In genomic region chr12:47507221-47507620, GRCh38 we compare ENCODE assay signal across 19 cellular contexts.
DNase-seq lines count a peak whose midpoint lies in the region; ATAC-seq and TF ChIP-seq lines count a peak whose summit lies in the region.
"Had no signal": no experiment of that assay in that cellular context is flagged by ENCODE, and none has a peak within 500 bp of the region (broad histone marks: within the 10 kb centered on the region; RNA-seq: fewer than 3 reads in every experiment).

No MANE protein-coding gene starts in this region.

- no peak overlapping the region for H3K4me3 Mint-ChIP-seq in MCF 10A (ENCODE audit: unreplicated experiment)
- H3K4me3 Mint-ChIP-seq in stimulated activated memory B cell treated with anti-CD40 and anti-IgM and Interleukin-4, amounts not matched to agents 10 μg/mL and 1 μg/mL and 100 μg/mL, for 72 hours, result no peak overlapping the region
- H3K4me3 Mint-ChIP-seq: CD4-positive, alpha-beta T cell had no signal

- POLR2A ChIA-PET in MCF 10A (lab: Yijun Ruan, JAX), result no interaction called here

- TF ChIP-seq CTCF in mammary epithelial cell (conservative IDR thresholded peaks at IDR 0.05 in 1 of 2, IDR thresholded peaks at IDR 0.05 in 1 of 2; ENCODE audit: extremely low read depth in 1 of 2, insufficient read depth in 1 of 2, low read depth in 1 of 2, low read length in 2 of 2), result no peak
- TF ChIP-seq CTCF in MCF 10A (IDR thresholded peaks at IDR 0.05; ENCODE audit: unreplicated experiment), result no peak
- no peak for TF ChIP-seq CTCF in foreskin keratinocyte (conservative IDR thresholded peaks at IDR 0.05)
- TF ChIP-seq CTCF in colonic mucosa (IDR thresholded peaks at IDR 0.05), result no peak

- H3K9ac ChIP-seq in mammary epithelial cell (ENCODE audit: insufficient read depth, low read length), result no peak overlapping the region
- no peak overlapping the region for H3K9ac ChIP-seq in adipocyte (ENCODE audit: low read length)
- H3K9ac ChIP-seq in colonic mucosa (ENCODE audit: low read depth in 2 of 2, low read length in 2 of 2), result no peak overlapping the region
- H3K9ac ChIP-seq: KMS-11 had no signal

- ATAC-seq in foreskin keratinocyte, result no peak
- ATAC-seq in stimulated activated memory B cell treated with anti-CD40 and anti-IgM and Interleukin-4, amounts not matched to agents 10 μg/mL and 1 μg/mL and 100 μg/mL, for 72 hours, result no peak
- ATAC-seq: PC-3 had no signal

- CTCF ChIA-PET in mammary epithelial cell (lab: Charles Lee; ENCODE audit: low non-redundant PET) (no interaction called here), MCF 10A (lab: Yijun Ruan, JAX) (no interaction called here)

- H3K36me3 ChIP-seq in mammary epithelial cell (ENCODE audit: insufficient read depth, low read length), result no peaks in the 10 kb centered on the region
- no peaks in the 10 kb centered on the region for H3K36me3 ChIP-seq in adipocyte (ENCODE audit: control insufficient read depth, insufficient read depth, low read length, severe bottlenecking)
- H3K36me3 ChIP-seq in colonic mucosa, result no peaks in the 10 kb centered on the region

- H3K9me3 ChIP-seq in mammary epithelial cell (replicated peaks; ENCODE audit: insufficient read depth, low read length) (no peaks in the 10 kb centered on the region), adipocyte (ENCODE audit: control insufficient read depth, low read length) (no peaks in the 10 kb centered on the region), colonic mucosa (no peaks in the 10 kb centered on the region)
- H3K9me3 ChIP-seq: Caco-2 had no signal

- H3K27ac ChIP-seq in mammary epithelial cell (ENCODE audit: insufficient read depth, low read depth, low read length) (no peak overlapping the region), foreskin keratinocyte (no peak overlapping the region), colonic mucosa (no peak overlapping the region)
- H3K27ac ChIP-seq: KMS-11 had no signal

- no peaks in the 10 kb centered on the region for H3K36me3 Mint-ChIP-seq in MCF 10A (ENCODE audit: insufficient read depth, unreplicated experiment)
- no peaks in the 10 kb centered on the region for H3K36me3 Mint-ChIP-seq in stimulated activated memory B cell treated with anti-CD40 and anti-IgM and Interleukin-4, amounts not matched to agents 10 μg/mL and 1 μg/mL and 100 μg/mL, for 72 hours

- DNase-seq in mammary epithelial cell, result peak; percentile 40
- no peak for DNase-seq in MCF 10A (ENCODE audit: unreplicated experiment)
- peak; percentile 5 for DNase-seq in adipocyte (ENCODE audit: low read depth)
- peak; percentile 14 to 54 for DNase-seq in foreskin keratinocyte
- DNase-seq in colonic mucosa, result no peak
- no peak for DNase-seq in stimulated activated CD4-positive, alpha-beta T cell treated with anti-CD3 and anti-CD28 coated beads, Interleukin-2, amount 100 ng/mL, for 48 hours
- no peak for DNase-seq in SHP77 treated with DMSO at 0.1 percent for 48 hours (lab: John Stamatoyannopoulos, UW)
- DNase-seq: 8988T; Caco-2; CD4-positive, alpha-beta T cell; NCI-H1417 treated with DMSO at 0.1 percent for 48 hours; NCI-H187 treated with DMSO at 0.1 percent for 48 hours; NCI-H345; NCI-H524 treated with DMSO at 0.1 percent for 48 hours; PC-3; RPMI8226; SIG-M5 had no signal

- H3K4me1 ChIP-seq in mammary epithelial cell (ENCODE audit: insufficient read depth, low read length) (peaks cover 32% of the 10 kb centered on the region), adipocyte (ENCODE audit: control insufficient read depth, insufficient read depth, low read length) (peaks cover 26% of the 10 kb centered on the region), foreskin keratinocyte (peaks cover 22% of the 10 kb centered on the region), colonic mucosa (no peaks in the 10 kb centered on the region)
- H3K4me1 ChIP-seq: Caco-2 had no signal

- H3K27me3 Mint-ChIP-seq in MCF 10A (ENCODE audit: insufficient read depth, unreplicated experiment), result no peaks in the 10 kb centered on the region
- no peaks in the 10 kb centered on the region for H3K27me3 Mint-ChIP-seq in stimulated activated memory B cell treated with anti-CD40 and anti-IgM and Interleukin-4, amounts not matched to agents 10 μg/mL and 1 μg/mL and 100 μg/mL, for 72 hours
- H3K27me3 Mint-ChIP-seq: CD4-positive, alpha-beta T cell had no signal

- H3K4me3 ChIP-seq in mammary epithelial cell (replicated peaks in 1 of 3; ENCODE audit: insufficient read depth in 1 of 3, low read depth in 2 of 3, low read length in 3 of 3) (no peak overlapping the region), adipocyte (ENCODE audit: low read length) (no peak overlapping the region), colonic mucosa (no peak overlapping the region)

- no peaks in the 10 kb centered on the region for H3K27me3 ChIP-seq in mammary epithelial cell (ENCODE audit: insufficient read depth, low read length)
- no peaks in the 10 kb centered on the region for H3K27me3 ChIP-seq in adipocyte (replicated peaks; ENCODE audit: control insufficient read depth, insufficient read depth, low read length)
- no peaks in the 10 kb centered on the region for H3K27me3 ChIP-seq in foreskin keratinocyte
- H3K27me3 ChIP-seq in colonic mucosa, result no peaks in the 10 kb centered on the region

- no peaks in the 10 kb centered on the region for H4K20me1 ChIP-seq in mammary epithelial cell (ENCODE audit: insufficient read depth, low read length)

- 91% methylated on average over 3 of the region's 3 CpGs for WGBS in mammary epithelial cell (ENCODE audit: low coverage, missing lambda C conversion rate)

- intact Hi-C loops in mammary epithelial cell (cut with micrococcal nuclease), result loop anchor here (10.0 kb wide), 1 partner anchor 472 kb away; no protein-coding TSS in a partner anchor
- intact Hi-C loops in MCF 10A (cut with micrococcal nuclease), result no loop called here
- intact Hi-C loops in colonic mucosa (cut with DNase I), result no loop called here

- dilution Hi-C loops in mammary epithelial cell (cut with HindIII; ENCODE audit: low sequenced_read_pairs), result no loop called here

- peaks cover 6% of the 10 kb centered on the region for H3K4me1 Mint-ChIP-seq in MCF 10A (ENCODE audit: insufficient read depth, unreplicated experiment)
- H3K4me1 Mint-ChIP-seq in stimulated activated memory B cell treated with anti-CD40 and anti-IgM and Interleukin-4, amounts not matched to agents 10 μg/mL and 1 μg/mL and 100 μg/mL, for 72 hours, result no peaks in the 10 kb centered on the region

- no peak overlapping the region for H3K4me2 ChIP-seq in mammary epithelial cell (ENCODE audit: insufficient read depth, low read depth, low read length)
- H3K4me2 ChIP-seq: KMS-11 had no signal

- no peaks in the 10 kb centered on the region for H3K9me3 Mint-ChIP-seq in MCF 10A (ENCODE audit: unreplicated experiment)
- no peaks in the 10 kb centered on the region for H3K9me3 Mint-ChIP-seq in stimulated activated memory B cell treated with anti-CD40 and anti-IgM and Interleukin-4, amounts not matched to agents 10 μg/mL and 1 μg/mL and 100 μg/mL, for 72 hours
- H3K9me3 Mint-ChIP-seq: CD4-positive, alpha-beta T cell had no signal

- no peaks in the 10 kb centered on the region for H3K79me2 ChIP-seq in mammary epithelial cell (ENCODE audit: insufficient read depth, low read length)

- no peak overlapping the region for H3K27ac Mint-ChIP-seq in MCF 10A (ENCODE audit: low read depth, unreplicated experiment)
- H3K27ac Mint-ChIP-seq in stimulated activated memory B cell treated with anti-CD40 and anti-IgM and Interleukin-4, amounts not matched to agents 10 μg/mL and 1 μg/mL and 100 μg/mL, for 72 hours, result no peak overlapping the region
- H3K27ac Mint-ChIP-seq: CD4-positive, alpha-beta T cell had no signal

- H2AFZ ChIP-seq in mammary epithelial cell (ENCODE audit: low read depth, low read length), result peak overlapping the region; percentile 14

- BruUV-seq in mammary epithelial cell (replicated peaks; lab: Mats Ljungman, UMichigan), result no TSS peak
- no TSS peak for BruUV-seq in MCF 10A (replicated peaks; lab: Mats Ljungman, UMichigan)

- in situ Hi-C loops in mammary epithelial cell (cut with MboI; ENCODE audit: low sequenced_read_pairs in 2 of 2), result no loop called here

Comparison
In these comparisons a context has a peak if more than half of its experiments do, and no peak if none do; other contexts are left out.
1. DNase-seq: peak in mammary epithelial cell (single experiment), adipocyte (single experiment) and foreskin keratinocyte (2 of 2); none in MCF 10A (single experiment), colonic mucosa (single experiment), stimulated activated CD4-positive, alpha-beta T cell treated with anti-CD3 and anti-CD28 coated beads, Interleukin-2, amount 100 ng/mL, for 48 hours (0 of 2) and SHP77 treated with DMSO at 0.1 percent for 48 hours (single experiment).